In the genomic region with DNA sequence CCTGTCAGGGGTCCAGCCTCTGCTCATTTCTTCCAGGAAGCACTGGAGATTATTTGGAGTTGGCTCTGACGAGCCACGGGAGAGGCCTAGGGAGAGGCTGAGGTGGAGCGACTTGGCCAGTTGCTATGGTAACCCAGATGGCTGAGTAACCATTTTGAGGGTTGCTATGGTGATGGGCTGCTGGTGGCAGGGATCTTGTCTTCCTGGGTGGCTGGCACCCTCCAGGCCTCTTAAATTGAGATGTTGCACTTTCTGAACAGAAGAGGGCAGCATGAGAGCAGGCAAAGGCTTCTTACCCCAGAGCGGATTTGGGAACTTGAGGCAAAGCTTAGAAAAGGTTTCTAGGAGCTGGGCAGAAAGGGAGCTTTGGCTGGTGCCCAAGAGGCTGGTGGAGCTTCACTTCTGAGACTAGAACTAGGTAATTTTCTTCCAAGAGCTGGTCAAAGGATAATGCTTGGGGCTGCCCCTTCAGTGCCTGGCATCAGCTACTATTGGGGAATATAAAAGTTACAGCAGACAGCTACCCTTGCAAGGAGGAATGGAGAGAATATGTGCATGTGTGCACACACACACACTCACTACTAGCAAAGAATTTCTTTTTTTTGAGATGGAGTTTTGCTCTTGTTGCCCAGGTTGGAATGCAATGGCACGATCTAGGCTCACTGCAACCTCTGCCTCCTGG, we compare ENCODE assay signal across 8 cellular contexts.
DNase-seq lines count a peak whose midpoint lies in the region; ATAC-seq and TF ChIP-seq lines count a peak whose summit lies in the region.

No MANE protein-coding gene starts in this region.

- no peak overlapping the region for H3K27ac ChIP-seq in VCaP
- H3K27ac ChIP-seq in breast epithelium, result peak overlapping the region in 1 of 2 donors; percentile 19

- H3K27me3 ChIP-seq in breast epithelium, result no peaks in the 10 kb centered on the region

- peak; percentile 87 for TF ChIP-seq CTCF in VCaP (conservative IDR thresholded peaks at IDR 0.05)
- peak; percentile 27 to 66 (median 64) for TF ChIP-seq CTCF in breast epithelium (IDR thresholded peaks at IDR 0.05)

- no peak overlapping the region for H3K4me3 ChIP-seq in breast epithelium

- no peaks in the 10 kb centered on the region for H3K36me3 ChIP-seq in breast epithelium

- intact Hi-C loops in breast epithelium (cut with DNase I; ENCODE audit: low total_unique reads), result loop anchor here (2.0 kb wide), 1 partner anchor 30 kb away; no protein-coding TSS in a partner anchor

- no peaks in the 10 kb centered on the region for H3K4me1 ChIP-seq in breast epithelium

- ATAC-seq in GM21619 (IDR thresholded peaks at IDR 0.05; ENCODE audit: unreplicated experiment) (peak; percentile 39), GM21390 (IDR thresholded peaks at IDR 0.05; ENCODE audit: unreplicated experiment) (no peak)

- no peaks in the 10 kb centered on the region for H3K9me3 ChIP-seq in breast epithelium

- no peak for TF ChIP-seq POLR2A in breast epithelium (IDR thresholded peaks at IDR 0.05)

- DNase-seq in AG08395 (ENCODE audit: low spot score) (peak; percentile 96), NCI-H2196 (lab: John Stamatoyannopoulos, UW; ENCODE audit: unreplicated experiment) (peak; percentile 97), breast epithelium (ENCODE audit: low spot score in 2 of 2) (peak in 1 of 2 donors; percentile 49), iris pigment epithelial cell (ENCODE audit: low read depth) (peak; percentile 85)
- peak; percentile 42 to 60 (median 58) for DNase-seq in stimulated activated CD4-positive, alpha-beta T cell treated with anti-CD3 and anti-CD28 coated beads, Interleukin-12 subunit alpha, Interleukin-12 subunit beta, amount 100 ng/mL, for 48 hours (ENCODE audit: low read depth in 2 of 3, low spot score in 1 of 3)
